10 cellular contexts compared by ENCODE assay signal in genomic region chr19:6271251-6271650, GRCh38. TPM values are rescaled to one million over a fixed set of nuclear protein-coding genes. Genes with fewer than 3 reads are reported as not detected.
DNase-seq lines count a peak whose midpoint lies in the region; ATAC-seq, FAIRE-seq and TF ChIP-seq lines count a peak whose summit lies in the region.
"Had no signal": no experiment of that assay in that cellular context is flagged by ENCODE, and none has a peak within 500 bp of the region (broad histone marks: within the 10 kb centered on the region; RNA-seq: fewer than 3 reads in every experiment).

No MANE protein-coding gene starts in this region.

- H2BK120ac ChIP-seq in IMR-90 (ENCODE audit: low read depth, low read length): peak overlapping the region; percentile 71

- H3K9me1 ChIP-seq in IMR-90 (ENCODE audit: insufficient read depth, low read length): peaks cover 49% of the 10 kb centered on the region

- 0 out of 2 replicates have a peak overlapping the region, but pooled peaks have one; percentile 10 for H4K5ac ChIP-seq in IMR-90 (ENCODE audit: low read depth, low read length)

- CTCF ChIA-PET in IMR-90 (lab: Yijun Ruan, JAX): interaction anchor here (1.2 to 1.6 kb wide), 2 partner anchors 53 to 146 kb away, joined by 3 to 7 read pairs; no protein-coding TSS in a partner anchor

- H3K23ac ChIP-seq in IMR-90 (ENCODE audit: low read depth, low read length): peak overlapping the region; percentile 85

- H2BK15ac ChIP-seq in IMR-90 (ENCODE audit: low read depth, low read length): peak overlapping the region; percentile 24; the same call in 2 of the 3 replicates

- peak overlapping the region; percentile 86 for H2AK9ac ChIP-seq in IMR-90 (replicated peaks; ENCODE audit: low read depth, low read length, poor library complexity)

- no peak overlapping the region; the same call in 1 of the 2 replicates for H3K56ac ChIP-seq in IMR-90 (ENCODE audit: extremely low read depth, insufficient read depth, low read length)

- H3K27me3 ChIP-seq in IMR-90 (ENCODE audit: control insufficient read depth, insufficient read depth, low read length) (no peaks in the 10 kb centered on the region), brain microvascular endothelial cell (replicated peaks) (no peaks in the 10 kb centered on the region), suprapubic skin (no peaks in the 10 kb centered on the region)

- dilution Hi-C loops in IMR-90 (cut with HindIII; ENCODE audit: low sequenced_read_pairs, unreplicated experiment): no loop called here

- no peak for TF ChIP-seq POLR2A in IMR-90 (IDR thresholded peaks at IDR 0.05; ENCODE audit: low read depth, low read length)
- no peak for TF ChIP-seq POLR2A in suprapubic skin (IDR thresholded peaks at IDR 0.05)

- H3K4me2 ChIP-seq in IMR-90 (ENCODE audit: low read depth, low read length): peak overlapping the region; percentile 81
- H3K4me2 ChIP-seq: PC-9 had no signal

- TF ChIP-seq CTCF in IMR-90 (conservative IDR thresholded peaks at IDR 0.05; ENCODE audit: low read depth, low read length): peak; percentile 43
- TF ChIP-seq CTCF in brain microvascular endothelial cell (IDR thresholded peaks at IDR 0.05; ENCODE audit: low read depth, low read length, missing control alignments): peak; percentile 44
- TF ChIP-seq CTCF in kidney (IDR thresholded peaks at IDR 0.05; ENCODE audit: borderline replicate concordance, extremely low read depth, insufficient read depth): no peak
- TF ChIP-seq CTCF in suprapubic skin (IDR thresholded peaks at IDR 0.05): no peak

- H2AFZ ChIP-seq in IMR-90 (replicated peaks; ENCODE audit: low read length, poor library complexity): peak overlapping the region; percentile 81
- H2AFZ ChIP-seq: PC-9 had no signal

- H3K9me3 ChIP-seq in IMR-90 (ENCODE audit: control insufficient read depth, insufficient read depth, low read length) (no peaks in the 10 kb centered on the region), kidney (ENCODE audit: control insufficient read depth in 1 of 2, low read length in 2 of 2) (no peaks in the 10 kb centered on the region), suprapubic skin (no peaks in the 10 kb centered on the region)

- TF ChIP-seq RAD21 in IMR-90 (IDR thresholded peaks at IDR 0.05; ENCODE audit: low read length): peak; percentile 29; the same call in 1 of the 2 replicates

- peak overlapping the region; percentile 29 for H3K9ac ChIP-seq in IMR-90 (ENCODE audit: low read depth, low read length)
- peak overlapping the region in 1 of 2 donors; percentile 22 for H3K9ac ChIP-seq in kidney (ENCODE audit: low read length in 2 of 2)

- H4K8ac ChIP-seq in IMR-90 (ENCODE audit: low read depth in 2 of 2, low read length in 2 of 2): peak overlapping the region; percentile 49 to 84; a peak in 2 of 4 replicates

- FAIRE-seq in kidney (lab: Jason Lieb, UNC): no peak

- H3K79me1 ChIP-seq in IMR-90 (ENCODE audit: low read depth in 1 of 2, low read length in 2 of 2): peaks cover 48 to 92% of the 10 kb centered on the region in 2 experiments

- H3K27ac ChIP-seq in IMR-90 (ENCODE audit: insufficient read depth, low read length): peak overlapping the region; percentile 81
- no peak overlapping the region for H3K27ac ChIP-seq in brain microvascular endothelial cell
- H3K27ac ChIP-seq in kidney (ENCODE audit: low read depth in 2 of 2, low read length in 2 of 2): peak overlapping the region; percentile 3 to 18
- peak overlapping the region; percentile 90 for H3K27ac ChIP-seq in suprapubic skin
- H3K27ac ChIP-seq: PC-9 had no signal

- H3K14ac ChIP-seq in IMR-90 (replicated peaks; ENCODE audit: low read depth, low read length): peak overlapping the region; percentile 91

- peak overlapping the region; percentile 39; the same call in 1 of the 2 replicates for H2BK20ac ChIP-seq in IMR-90 (ENCODE audit: low read depth, low read length)

- H4K91ac ChIP-seq in IMR-90 (ENCODE audit: insufficient read depth, low read depth, low read length): peak overlapping the region; percentile 96

- 75% methylated on average over 9 of the region's 9 CpGs; no CpG with 5 or more reads in 1 of the 2 experiments for WGBS in IMR-90 (ENCODE audit: extremely low coverage in 2 of 2, insufficient read length in 1 of 2), 2 experiments
- WGBS in suprapubic skin: 76% methylated on average over 9 of the region's 9 CpGs

- no TSS peak for BruUV-seq in IMR-90 (replicated peaks; lab: Mats Ljungman, UMichigan)

- H4K20me1 ChIP-seq in IMR-90 (ENCODE audit: insufficient read depth, low read length): peaks cover 73% of the 10 kb centered on the region

- DNase-seq in IMR-90 (peak; percentile 43), brain microvascular endothelial cell (no peak), kidney (peak; percentile 65), suprapubic skin (ENCODE audit: low spot score in 2 of 2) (no peak), T-helper 9 cell (no peak), NCI-H69 (lab: John Stamatoyannopoulos, UW) (no peak)
- DNase-seq: activated T-cell treated with anti-CD3 and anti-CD28 coated beads, Interleukin-2, amount 50 U/mL, for 72 hours; PC-9 had no signal

- TF ChIP-seq EP300 in suprapubic skin (IDR thresholded peaks at IDR 0.05): no peak

- in situ Hi-C loops in IMR-90 (cut with MboI; ENCODE audit: low sequenced_read_pairs): loop anchor here (10.0 kb wide), 1 partner anchor 46 kb away; no protein-coding TSS in a partner anchor
- in situ Hi-C loops in brain microvascular endothelial cell (cut with HindIII; ENCODE audit: low pct_ligation_motif_present, low sequenced_read_pairs): no loop called here

- H3K36me3 ChIP-seq in IMR-90 (ENCODE audit: control insufficient read depth, insufficient read depth, low read length) (peaks cover 30% of the 10 kb centered on the region), brain microvascular endothelial cell (replicated peaks) (peaks cover 12% of the 10 kb centered on the region), kidney (ENCODE audit: control insufficient read depth in 1 of 2, insufficient read depth in 2 of 2, low read length in 2 of 2) (peaks cover 7 to 10% of the 10 kb centered on the region in 2 donors), suprapubic skin (peaks cover 26% of the 10 kb centered on the region)

- H3K18ac ChIP-seq in IMR-90 (ENCODE audit: low read depth, low read length): peak overlapping the region; percentile 43

- H3K4me3 ChIP-seq in IMR-90 (ENCODE audit: insufficient read depth, low read depth, low read length) (no peak overlapping the region; the same call in 1 of the 2 replicates), brain microvascular endothelial cell (ENCODE audit: low read depth, low read length) (no peak overlapping the region), kidney (ENCODE audit: low read length in 2 of 2) (peak overlapping the region in 1 of 2 donors; percentile 38), suprapubic skin (peak overlapping the region; percentile 34)
- H3K4me3 ChIP-seq: PC-9 had no signal

- no peak for ATAC-seq in IMR-90 (ENCODE audit: low read depth)
- ATAC-seq in GM19452 (IDR thresholded peaks at IDR 0.05; ENCODE audit: unreplicated experiment): no peak
- ATAC-seq in GM19023 (IDR thresholded peaks at IDR 0.05; ENCODE audit: unreplicated experiment): no peak
- ATAC-seq: activated T-cell treated with anti-CD3 and anti-CD28 coated beads, Interleukin-2, amount 50 U/mL, for 72 hours had no signal

- intact Hi-C loops in IMR-90 (cut with micrococcal nuclease): loop anchor here (5.0 kb wide), 1 partner anchor 39 kb away; no protein-coding TSS in a partner anchor
- intact Hi-C loops in kidney (cut with DNase I): no loop called here

- H2BK5ac ChIP-seq in IMR-90 (ENCODE audit: low read depth, low read length, poor library complexity, severe bottlenecking): peak overlapping the region; percentile 57

- H3K4me1 ChIP-seq in IMR-90 (ENCODE audit: control insufficient read depth, insufficient read depth, low read length) (peaks cover 47% of the 10 kb centered on the region), kidney (ENCODE audit: control insufficient read depth in 1 of 2, insufficient read depth in 1 of 2, low read depth in 1 of 2, low read length in 2 of 2) (peaks cover 46 to 51% of the 10 kb centered on the region in 2 donors), suprapubic skin (peaks cover 83% of the 10 kb centered on the region)

- peak overlapping the region; percentile 96 for H3K4ac ChIP-seq in IMR-90 (ENCODE audit: low read depth, low read length)

- H2AK5ac ChIP-seq in IMR-90 (ENCODE audit: low read depth, low read length): peak overlapping the region; percentile 61

- POLR2A ChIA-PET in IMR-90 (lab: Charles Lee; ENCODE audit: unreplicated experiment): no interaction called here

TF ChIP-seq in IMR-90, 13 proteins besides CTCF, POLR2A, EP300 and RAD21:
- no peak for TF ChIP-seq FOS (IDR thresholded peaks at IDR 0.05; ENCODE audit: low read depth, low read length)
- TF ChIP-seq MXI1 (IDR thresholded peaks at IDR 0.05; ENCODE audit: borderline replicate concordance, low read depth, low read length): no peak
- TF ChIP-seq SMC3 (IDR thresholded peaks at IDR 0.05; ENCODE audit: low read depth, low read length): peak; percentile 20

RNA-seq across cellular contexts. Expression of gene MLLT1, which starts 8.5 kb away (rescaled TPM):
- total RNA-seq in IMR-90 (2012; rRNA removed) (1.3 and 1.7 TPM in 2 replicates), kidney (53.2 TPM), suprapubic skin (10 to 100 TPM; 16.0 to 29.0 (median 22.7) TPM)
- polyA plus RNA-seq in IMR-90 (2012; rRNA removed) (30.6 and 45.4 TPM in 2 replicates), kidney (ENCODE audit: insufficient read depth, low read depth, low replicate concordance) (32.0 TPM)
- 19.2 and 30.8 TPM in 2 replicates for polyA plus RNA-seq in IMR-90 (2012; cell fraction: cytosol; rRNA removed)
- 39.7 and 78.9 TPM in 2 replicates for polyA plus RNA-seq in IMR-90 (2012; cell fraction: nucleus; rRNA removed; ENCODE audit: low replicate concordance)

Comparison
In these comparisons a context has a peak if more than half of its experiments do, and no peak if none do; other contexts are left out.
1. DNase-seq: peak in IMR-90 (single experiment) and kidney (single experiment); none in brain microvascular endothelial cell (single experiment), suprapubic skin (0 of 2), T-helper 9 cell (single experiment) and NCI-H69 (single experiment).
2. CTCF ChIP-seq: peak in IMR-90 (single experiment) and brain microvascular endothelial cell (single experiment); none in kidney (single experiment) and suprapubic skin (0 of 2).